ENCODE assay signal across 8 cellular contexts in the genomic region with DNA sequence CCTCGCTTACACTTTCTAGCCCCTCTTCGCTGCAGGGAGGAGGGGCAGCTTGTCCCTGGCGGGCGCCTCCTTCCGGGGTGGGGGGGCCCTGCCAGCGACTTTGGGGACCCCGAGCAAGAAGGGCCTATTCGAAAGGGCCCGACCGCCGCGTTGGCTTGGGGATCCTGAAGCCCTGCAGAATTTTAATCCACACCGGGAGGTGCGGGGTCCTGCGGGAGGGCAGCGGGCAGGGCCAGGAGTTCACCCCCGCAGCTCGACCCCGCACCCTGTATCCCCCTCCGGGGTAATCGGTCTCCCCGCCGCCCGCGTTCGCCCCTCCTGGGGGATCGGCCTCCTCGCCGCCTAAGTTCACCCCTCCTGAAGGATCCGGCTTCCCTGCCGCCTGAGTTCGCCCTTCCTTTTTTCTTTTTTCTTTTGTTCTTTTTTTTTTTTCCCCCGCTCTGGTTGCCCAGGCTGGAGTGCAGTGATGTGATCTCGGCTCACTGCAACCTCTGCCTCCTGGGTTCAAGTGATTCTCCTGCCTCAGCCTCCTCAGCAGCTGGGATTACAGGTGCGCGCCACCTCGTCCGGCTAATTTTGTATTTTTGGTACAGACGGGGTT. TPM values are rescaled to one million over a fixed set of nuclear protein-coding genes. Genes with fewer than 3 reads are reported as not detected.
DNase-seq lines count a peak whose midpoint lies in the region; ATAC-seq and TF ChIP-seq lines count a peak whose summit lies in the region.

No MANE protein-coding gene starts in this region.

- peak overlapping the region; percentile 87; the same call in 1 of the 2 replicates for H3K9ac ChIP-seq in ES-I3 (ENCODE audit: low read depth, low read length)

- intact Hi-C loops in psoas muscle (cut with DNase I) = no loop called here

- H3K4me3 ChIP-seq in RWPE2 (ENCODE audit: severe bottlenecking) (peak overlapping the region; percentile 51), esophagus (ENCODE audit: low read depth in 1 of 2, low read length in 2 of 2) (peak overlapping the region; percentile 49 to 85), psoas muscle (peak overlapping the region; percentile 84)

- ATAC-seq in RWPE2 (ENCODE audit: low read depth) (no peak), psoas muscle (no peak), GM18907 (IDR thresholded peaks at IDR 0.05; ENCODE audit: unreplicated experiment) (no peak), GM21390 (IDR thresholded peaks at IDR 0.05; ENCODE audit: unreplicated experiment) (no peak), GM19463 (IDR thresholded peaks at IDR 0.05; ENCODE audit: unreplicated experiment) (no peak), GM18909 (IDR thresholded peaks at IDR 0.05; ENCODE audit: poor library complexity, unreplicated experiment) (no peak)

- DNase-seq in RWPE2 (ENCODE audit: low spot score) = no peak
- DNase-seq in psoas muscle = peak in 1 of 2 donors; percentile 66

- no peaks in the 10 kb centered on the region for H3K27me3 ChIP-seq in RWPE2 (ENCODE audit: insufficient read depth, poor library complexity, severe bottlenecking)
- no peaks in the 10 kb centered on the region for H3K27me3 ChIP-seq in esophagus (ENCODE audit: control insufficient read depth in 1 of 2, insufficient read depth in 2 of 2, low read length in 2 of 2)
- H3K27me3 ChIP-seq in psoas muscle (ENCODE audit: insufficient read depth in 3 of 3, low read length in 2 of 3) = no peaks in the 10 kb centered on the region

- 47 to 49% methylated on average over 34 to 39 of the region's 39 CpGs for WGBS in esophagus, 2 donors
- WGBS in psoas muscle, 3 donors = 34 to 40% (median 39%) methylated on average over 30 to 39 of the region's 39 CpGs

- no peaks in the 10 kb centered on the region for H3K36me3 ChIP-seq in ES-I3 (ENCODE audit: insufficient read depth, low read length)
- H3K36me3 ChIP-seq in RWPE2 (ENCODE audit: low read depth) = peaks cover 35% of the 10 kb centered on the region
- H3K36me3 ChIP-seq in esophagus (ENCODE audit: control insufficient read depth in 2 of 2, insufficient read depth in 2 of 2, low read length in 1 of 2) = peaks cover 8 to 10% of the 10 kb centered on the region in 2 donors
- peaks cover 0 to 21% of the 10 kb centered on the region in 2 donors for H3K36me3 ChIP-seq in psoas muscle (ENCODE audit: insufficient read depth in 1 of 2, low read depth in 1 of 2)

- TF ChIP-seq CTCF in RWPE2 (IDR thresholded peaks at IDR 0.05; ENCODE audit: poor library complexity, severe bottlenecking) (no peak), psoas muscle (IDR thresholded peaks at IDR 0.05) (no peak)

- H3K27ac ChIP-seq in RWPE2 (ENCODE audit: poor library complexity, severe bottlenecking) (peak overlapping the region; percentile 99), esophagus (ENCODE audit: low read depth in 2 of 2, low read length in 1 of 2) (peak overlapping the region; percentile 95 to 99), psoas muscle (peak overlapping the region; percentile 96)

- H3K4me1 ChIP-seq in ES-I3 (ENCODE audit: insufficient read depth, low read length) = peaks cover 7% of the 10 kb centered on the region; the same call in 1 of the 2 replicates
- H3K4me1 ChIP-seq in RWPE2 (ENCODE audit: insufficient read depth, poor library complexity, severe bottlenecking) = peaks cover 28% of the 10 kb centered on the region
- peaks cover 4 to 14% of the 10 kb centered on the region in 2 donors for H3K4me1 ChIP-seq in esophagus (ENCODE audit: control insufficient read depth in 2 of 2, insufficient read depth in 2 of 2, low read length in 1 of 2)
- peaks cover 30% of the 10 kb centered on the region for H3K4me1 ChIP-seq in psoas muscle

- H3K9me3 ChIP-seq in ES-I3 (ENCODE audit: control insufficient read depth, insufficient read depth, low read length) (no peaks in the 10 kb centered on the region), RWPE2 (ENCODE audit: severe bottlenecking) (no peaks in the 10 kb centered on the region), esophagus (ENCODE audit: control insufficient read depth in 2 of 2, insufficient read depth in 1 of 2, low read depth in 1 of 2, low read length in 1 of 2) (no peaks in the 10 kb centered on the region), psoas muscle (no peaks in the 10 kb centered on the region)

RNA-seq across cellular contexts. Expression of gene MOB3A, which starts 0.7 kb away (rescaled TPM):
- polyA plus RNA-seq in esophagus (10 to 100 TPM; 11.0 to 12.4 TPM), psoas muscle (10 to 100 TPM in 2 of 3 donors, 1 to 10 TPM in 1; 8.3 to 13.5 (median 11.3) TPM)
- total RNA-seq in psoas muscle = 10 to 100 TPM in 3 of 4 donors, 1 to 10 TPM in 1; 9.9 to 19.8 (median 17.2) TPM

RNA-seq across cellular contexts. Expression of gene IZUMO4, which starts 1.3 kb away (rescaled TPM):
- 10 to 100 TPM in 1 of 2 donors, 1 to 10 TPM in 1; 6.4 to 16.0 TPM for polyA plus RNA-seq in esophagus
- 1 to 10 TPM in 3 of 4 donors, under 1 TPM in 1; 0.89 to 2.8 (median 1.4) TPM for total RNA-seq in psoas muscle
- polyA plus RNA-seq in psoas muscle = 1 to 10 TPM in 2 of 3 donors, under 1 TPM in 1; 0.69 to 3.0 (median 2.0) TPM

RNA-seq across cellular contexts. Expression of gene MKNK2, which starts 44.4 kb away (rescaled TPM):
- polyA plus RNA-seq in esophagus (100 to 1,000 TPM; 167 to 244 TPM), psoas muscle (1,000 to 10,000 TPM in 2 of 3 donors, 100 to 1,000 TPM in 1; 888 to 1,268 (median 1,190) TPM)
- total RNA-seq in psoas muscle = 1,000 to 10,000 TPM in 2 of 4 donors, 100 to 1,000 TPM in 2; 793 to 2,795 (median 946) TPM

RNA-seq across cellular contexts. Expression of gene AP3D1, which starts 55.9 kb away (rescaled TPM):
- polyA plus RNA-seq in esophagus (10 to 100 TPM; 50.8 to 64.5 TPM), psoas muscle (100 to 1,000 TPM in 1 of 3 donors, 10 to 100 TPM in 2; 51.5 to 120 (median 76.0) TPM)
- 100 to 1,000 TPM in 2 of 4 donors, 10 to 100 TPM in 2; 71.9 to 103 (median 91.4) TPM for total RNA-seq in psoas muscle
